11 cellular contexts compared by ENCODE assay signal in genomic region chr1:39266269-39266668, GRCh38.
DNase-seq lines count a peak whose midpoint lies in the region; ATAC-seq, FAIRE-seq and TF ChIP-seq lines count a peak whose summit lies in the region.
"Had no signal": no experiment of that assay in that cellular context is flagged by ENCODE, and none has a peak within 500 bp of the region (broad histone marks: within the 10 kb centered on the region; RNA-seq: fewer than 3 reads in every experiment).

No MANE protein-coding gene starts in this region.

- H3K9me3 ChIP-seq in CD4-positive, alpha-beta T cell (ENCODE audit: control insufficient read depth, low read length), result no peaks in the 10 kb centered on the region
- no peaks in the 10 kb centered on the region for H3K9me3 ChIP-seq in RWPE2 (ENCODE audit: severe bottlenecking)

- H3K27ac ChIP-seq in CD4-positive, alpha-beta T cell (ENCODE audit: low read depth, low read length), result no peak overlapping the region
- H3K27ac ChIP-seq in RWPE2 (ENCODE audit: poor library complexity, severe bottlenecking) (no peak overlapping the region), foreskin keratinocyte (no peak overlapping the region)
- H3K27ac ChIP-seq: KMS-11 had no signal

- TF ChIP-seq CTCF in CD4-positive, alpha-beta T cell (IDR thresholded peaks at IDR 0.05), result no peak
- TF ChIP-seq CTCF in RWPE2 (IDR thresholded peaks at IDR 0.05; ENCODE audit: poor library complexity, severe bottlenecking), result peak; percentile 52
- TF ChIP-seq CTCF in foreskin keratinocyte (conservative IDR thresholded peaks at IDR 0.05), result peak; percentile 55

- peaks cover 3% of the 10 kb centered on the region for H3K36me3 ChIP-seq in H7 (replicated peaks; ENCODE audit: control insufficient read depth, insufficient read depth, low read length)
- peaks cover 7% of the 10 kb centered on the region for H3K36me3 ChIP-seq in RWPE2 (ENCODE audit: low read depth)

- CTCF ChIA-PET in CD4-positive, alpha-beta T cell (lab: Charles Lee), result interaction anchor here (0.6 to 21.8 kb wide), 5 partner anchors 10 to 145 kb away, joined by 3 to 376 read pairs (median 4); no protein-coding TSS in a partner anchor

- intact Hi-C loops in CD4-positive, alpha-beta T cell (cut with DNase I, micrococcal nuclease), result no loop called here

- peaks cover 89% of the 10 kb centered on the region for H3K4me1 Mint-ChIP-seq in CD4-positive, alpha-beta T cell (ENCODE audit: low read depth)

- POLR2A ChIA-PET in CD4-positive, alpha-beta T cell (lab: Charles Lee), result interaction anchor here (3.0 kb wide), 1 partner anchor 74 kb away, joined by 13 read pairs; no protein-coding TSS in a partner anchor

- no peaks in the 10 kb centered on the region for H3K27me3 Mint-ChIP-seq in CD4-positive, alpha-beta T cell

- peak overlapping the region; percentile 7 for H3K4me3 Mint-ChIP-seq in CD4-positive, alpha-beta T cell

- peak; percentile 56 for ATAC-seq in CD4-positive, alpha-beta T cell (ENCODE audit: poor library complexity)
- ATAC-seq in RWPE2 (ENCODE audit: low read depth), result no peak
- no peak for ATAC-seq in foreskin keratinocyte

- H3K36me3 Mint-ChIP-seq in CD4-positive, alpha-beta T cell (ENCODE audit: low read depth), result peaks cover 40% of the 10 kb centered on the region

- H3K4me3 ChIP-seq in H7 (ENCODE audit: insufficient read depth, low read depth, low read length) (no peak overlapping the region), RWPE2 (ENCODE audit: severe bottlenecking) (no peak overlapping the region)
- H3K4me3 ChIP-seq: skin epidermis had no signal

- FAIRE-seq in urothelium cell line (lab: Jason Lieb, UNC), result no peak

- peak overlapping the region; percentile 67 for H3K27ac Mint-ChIP-seq in CD4-positive, alpha-beta T cell

- no peak for DNase-seq in CD4-positive, alpha-beta T cell
- DNase-seq in H7 (peak; percentile 29), RWPE2 (ENCODE audit: low spot score) (no peak), foreskin keratinocyte (no peak), GM19238 (ENCODE audit: insufficient read length, low spot score) (no peak), urothelium cell line (ENCODE audit: low spot score) (no peak), COLO668 (lab: John Stamatoyannopoulos, UW; ENCODE audit: unreplicated experiment) (no peak)
- no peak for DNase-seq in activated effector memory CD4-positive, alpha-beta T cell treated with anti-CD3 and anti-CD28 coated beads, Interleukin-2, amount 50 U/mL, for 16 hours
- DNase-seq: activated T-cell treated with anti-CD3 and anti-CD28 coated beads for 4 hours had no signal

- no peaks in the 10 kb centered on the region for H3K9me3 Mint-ChIP-seq in CD4-positive, alpha-beta T cell

- H3K4me1 ChIP-seq in RWPE2 (ENCODE audit: insufficient read depth, poor library complexity, severe bottlenecking) (peaks cover 28% of the 10 kb centered on the region), foreskin keratinocyte (peaks cover 5% of the 10 kb centered on the region)

- no peaks in the 10 kb centered on the region for H3K27me3 ChIP-seq in CD4-positive, alpha-beta T cell (ENCODE audit: control insufficient read depth, insufficient read depth, low read length)
- H3K27me3 ChIP-seq in H7 (ENCODE audit: control insufficient read depth, insufficient read depth, low read length) (no peaks in the 10 kb centered on the region), RWPE2 (ENCODE audit: insufficient read depth, poor library complexity, severe bottlenecking) (no peaks in the 10 kb centered on the region), foreskin keratinocyte (no peaks in the 10 kb centered on the region)
